ENCODE assay signal across 2 cellular contexts in the genomic region with DNA sequence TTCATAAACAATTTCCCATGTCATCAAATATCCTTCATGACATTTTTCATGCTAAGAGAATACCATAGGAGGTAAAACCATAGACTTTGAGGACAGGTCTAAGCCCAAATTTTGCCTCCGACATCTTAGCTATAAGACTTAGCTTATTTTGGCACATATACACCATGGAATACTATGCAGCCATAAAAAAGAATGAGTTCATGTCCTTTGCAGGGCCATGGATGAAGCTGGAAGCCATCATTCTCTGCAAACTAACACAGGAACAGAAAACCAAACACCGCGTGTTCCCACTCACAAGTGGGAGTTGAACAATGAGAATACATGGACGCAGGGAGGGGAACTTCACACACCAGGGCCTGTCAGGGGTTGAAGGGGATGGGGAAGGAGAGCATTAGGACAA.
DNase-seq lines count a peak whose midpoint lies in the region; ATAC-seq, FAIRE-seq and TF ChIP-seq lines count a peak whose summit lies in the region.
"Not testable (repeated sequence)": the region's sequence is repeated elsewhere in the genome, so short reads cannot be mapped to it uniquely, and the experiment has no call there.

No MANE protein-coding gene starts in this region.

- not testable (repeated sequence) for TF ChIP-seq POLR2A in K562 (conservative IDR thresholded peaks at IDR 0.05)

- not testable (repeated sequence) for H3K27me3 ChIP-seq in K562 (ENCODE audit: control insufficient read depth in 2 of 2, insufficient read depth in 2 of 2, low read length in 2 of 2)

- H3K4me1 ChIP-seq in HEK293 (ENCODE audit: control insufficient read depth, insufficient read depth, low read length), result peaks cover 38% of the 10 kb centered on the region
- H3K4me1 ChIP-seq in K562 (replicated peaks in 1 of 2; ENCODE audit: control insufficient read depth in 2 of 2, insufficient read depth in 2 of 2, low read length in 2 of 2), result not testable (repeated sequence)

- in situ Hi-C loops in K562 (cut with MboI), result not testable (repeated sequence)

- not testable (repeated sequence) for H3K27ac ChIP-seq in HEK293 (ENCODE audit: extremely low read depth, low read depth, low read length); K562 (ENCODE audit: extremely low read depth, low read depth, low read length)

- intact Hi-C loops in K562 (cut with micrococcal nuclease), result not testable (repeated sequence)

- H2AFZ ChIP-seq in K562 (ENCODE audit: low read depth, low read length), result not testable (repeated sequence)

- not testable (repeated sequence) for H3K4me2 ChIP-seq in K562 (ENCODE audit: insufficient read depth, low read length)

- not testable (repeated sequence) for ATAC-seq in K562

- TF ChIP-seq CTCF in HEK293 (tag by site-specific recombination; IDR thresholded peaks at IDR 0.05); K562 (IDR thresholded peaks at IDR 0.05 in 2 of 3, conservative IDR thresholded peaks at IDR 0.05 in 1 of 3; ENCODE audit: insufficient read depth in 2 of 3, low read depth in 1 of 3, low read length in 3 of 3): not testable (repeated sequence)

- H3K9me1 ChIP-seq in K562 (ENCODE audit: control insufficient read depth, insufficient read depth, low read length), result not testable (repeated sequence)

- not testable (repeated sequence) for BruUV-seq in K562 (replicated peaks; lab: Mats Ljungman, UMichigan)

- H3K36me3 ChIP-seq in HEK293 (ENCODE audit: control insufficient read depth in 2 of 2, insufficient read depth in 1 of 2, low read length in 2 of 2); K562 (ENCODE audit: control insufficient read depth, insufficient read depth, low read length): not testable (repeated sequence)

- TF ChIP-seq RAD21 in K562 (CRISPR knock-in tag; conservative IDR thresholded peaks at IDR 0.05 in 1 of 2, IDR thresholded peaks at IDR 0.05 in 1 of 2), result not testable (repeated sequence)

- CTCF ChIA-PET in HEK293 (lab: Yijun Ruan, JAX); K562 (lab: Yijun Ruan, JAX; ENCODE audit: low intra/inter-chr PET ratio): not testable (repeated sequence)

- WGBS in K562 (ENCODE audit: insufficient coverage, low coverage, missing lambda C conversion rate), result 0% methylated on average over 4 of the region's 4 CpGs

- FAIRE-seq in K562 (lab: Jason Lieb, UNC), result not testable (repeated sequence)

- H3K79me2 ChIP-seq in K562 (ENCODE audit: control insufficient read depth, insufficient read depth, low read length), result not testable (repeated sequence)

- not testable (repeated sequence) for DNase-seq in K562 (ENCODE audit: extremely low read depth in 1 of 4, low spot score in 3 of 4)

- not testable (repeated sequence) for H3K9me3 ChIP-seq in HEK293 (ENCODE audit: control insufficient read depth, insufficient read depth, low read depth, low read length); K562 (replicated peaks; ENCODE audit: control insufficient read depth, insufficient read depth, low read depth, low read length)

- POLR2A ChIA-PET in HEK293 (lab: Yijun Ruan, JAX); K562 (lab: Yijun Ruan, JAX): not testable (repeated sequence)

- not testable (repeated sequence) for H4K20me1 ChIP-seq in K562 (replicated peaks; ENCODE audit: control insufficient read depth, insufficient read depth, low read length)

- not testable (repeated sequence) for H3K4me3 ChIP-seq in HEK293 (ENCODE audit: low read depth, low read length); K562

- not testable (repeated sequence) for H3K9ac ChIP-seq in K562 (ENCODE audit: insufficient read depth in 1 of 2, low read depth in 2 of 2, low read length in 2 of 2)

- TF ChIP-seq EP300 in K562 (IDR thresholded peaks at IDR 0.05; ENCODE audit: low read length), result not testable (repeated sequence)

TF ChIP-seq in HEK293, 187 proteins besides CTCF, POLR2A, EP300 and RAD21:
- peak; percentile 98 for TF ChIP-seq ZNF146 (tag by site-specific recombination; IDR thresholded peaks at IDR 0.05)
- TF ChIP-seq, protein P1, sequence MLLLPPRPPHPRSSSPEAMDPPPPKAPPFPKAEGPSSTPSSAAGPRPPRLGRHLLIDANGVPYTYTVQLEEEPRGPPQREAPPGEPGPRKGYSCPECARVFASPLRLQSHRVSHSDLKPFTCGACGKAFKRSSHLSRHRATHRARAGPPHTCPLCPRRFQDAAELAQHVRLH (tag by site-specific recombination; IDR thresholded peaks at IDR 0.05), result peak; percentile 78

TF ChIP-seq in K562, 482 proteins besides CTCF, POLR2A, EP300 and RAD21:
- peak; percentile 24 for TF ChIP-seq ZNF146 (CRISPR knock-in tag; IDR thresholded peaks at IDR 0.05; ENCODE audit: unreplicated experiment)
